In the genomic region with DNA sequence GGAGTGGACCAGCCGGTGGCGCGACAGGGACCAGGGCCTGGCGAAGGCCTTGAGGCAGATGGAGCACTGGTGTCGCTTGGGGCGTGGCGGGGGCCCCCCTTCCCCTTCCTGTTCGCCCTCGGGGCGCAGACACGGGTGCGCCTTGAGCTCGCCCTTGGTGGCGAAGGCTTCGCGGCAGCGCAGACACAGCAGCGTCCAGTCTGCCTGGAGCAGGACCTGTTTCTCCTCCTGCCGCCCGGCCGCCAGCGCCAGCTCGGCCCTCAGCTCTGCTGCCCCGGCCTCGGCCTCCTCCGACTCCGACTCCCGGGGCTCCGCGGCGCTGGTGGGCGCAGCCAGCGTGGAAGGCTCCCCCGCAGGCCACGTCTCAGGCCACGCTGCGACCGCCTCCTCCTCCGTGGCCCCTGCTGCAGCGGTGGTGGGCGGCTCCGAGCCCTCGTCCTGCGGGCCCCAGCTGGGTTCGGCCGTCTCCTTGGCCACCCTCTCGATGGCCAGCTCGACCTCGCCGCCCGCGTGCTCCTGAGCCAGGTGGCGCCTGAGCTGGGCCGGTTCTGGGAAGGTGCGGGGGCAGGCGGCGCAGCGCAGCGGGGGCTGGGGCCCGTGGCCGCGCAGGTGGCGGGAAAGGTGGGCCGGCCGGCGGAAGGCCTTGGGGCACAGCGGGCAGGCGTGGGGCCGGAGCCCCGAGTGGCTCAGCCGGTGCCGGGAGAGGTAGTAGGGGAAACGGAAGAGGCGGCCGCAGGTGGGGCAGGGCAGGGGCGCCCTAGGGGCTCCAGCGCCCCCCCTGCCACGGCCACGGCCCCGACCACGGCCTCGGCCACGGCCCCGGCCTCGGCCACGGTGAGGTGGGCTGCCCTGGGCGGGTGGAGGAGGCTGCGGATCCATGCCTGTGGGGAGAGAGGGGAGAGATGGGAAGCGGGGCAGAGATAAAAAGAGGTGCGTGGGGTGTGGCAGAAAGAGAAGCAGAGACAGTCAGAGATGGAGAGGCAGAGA, we compare ENCODE assay signal across 6 cellular contexts. TPM values are rescaled to one million over a fixed set of nuclear protein-coding genes. Genes with fewer than 3 reads are reported as not detected.
DNase-seq lines count a peak whose midpoint lies in the region; ATAC-seq and TF ChIP-seq lines count a peak whose summit lies in the region.

No MANE protein-coding gene starts in this region.

- peak overlapping the region; percentile 87 to 97 (median 93) for H3K4me3 Mint-ChIP-seq in immature natural killer cell

- peaks cover 12% of the 10 kb centered on the region for H3K36me3 ChIP-seq in BE2C
- H3K36me3 ChIP-seq in SU-DHL-6 (ENCODE audit: low read length): no peaks in the 10 kb centered on the region

- H3K9me3 ChIP-seq in BE2C: no peaks in the 10 kb centered on the region
- H3K9me3 ChIP-seq in SU-DHL-6 (ENCODE audit: insufficient read depth, low read length): no peaks in the 10 kb centered on the region

- no peaks in the 10 kb centered on the region for H4K20me1 ChIP-seq in SU-DHL-6 (ENCODE audit: low read depth, low read length)

- H3K9me3 Mint-ChIP-seq in immature natural killer cell: no peaks in the 10 kb centered on the region

- no peak overlapping the region for H2AFZ ChIP-seq in SU-DHL-6 (ENCODE audit: low read depth, low read length, severe bottlenecking)

- H3K36me3 Mint-ChIP-seq in immature natural killer cell: peaks cover 4 to 14% (median 14%) of the 10 kb centered on the region in 3 donors

- H3K9ac ChIP-seq in SU-DHL-6 (ENCODE audit: low read length): peak overlapping the region; percentile 81

- TF ChIP-seq CTCF in BE2C (IDR thresholded peaks at IDR 0.05; ENCODE audit: low read depth, low read length) (no peak), SU-DHL-6 (IDR thresholded peaks at IDR 0.05; ENCODE audit: insufficient read depth, low read length, poor library complexity, severe bottlenecking) (no peak)

- H3K27me3 ChIP-seq in BE2C: no peaks in the 10 kb centered on the region
- H3K27me3 ChIP-seq in SU-DHL-6 (ENCODE audit: low read length): no peaks in the 10 kb centered on the region

- no peak for ATAC-seq in GM18907 (IDR thresholded peaks at IDR 0.05; ENCODE audit: unreplicated experiment)

- peaks cover 21 to 24% of the 10 kb centered on the region in 2 donors for H3K4me1 Mint-ChIP-seq in immature natural killer cell

- peaks cover 2% of the 10 kb centered on the region; the same call in 1 of the 2 replicates for H3K4me1 ChIP-seq in BE2C

- intact Hi-C loops in head of caudate nucleus (cut with DNase I): no loop called here

- H3K27ac Mint-ChIP-seq in immature natural killer cell: peak overlapping the region; percentile 91 to 95 (median 94)

- H3K4me3 ChIP-seq in BE2C (ENCODE audit: low read depth, low read length) (peak overlapping the region; percentile 86), SU-DHL-6 (ENCODE audit: insufficient read depth, low read length, poor library complexity, severe bottlenecking) (no peak overlapping the region)

- DNase-seq in BE2C (no peak), immature natural killer cell (no peak), pons (ENCODE audit: low spot score) (no peak), head of caudate nucleus (no peak)

- H3K27me3 Mint-ChIP-seq in immature natural killer cell (ENCODE audit: low read depth in 3 of 3): peaks cover 6 to 9% (median 9%) of the 10 kb centered on the region in 3 donors

- H3K79me2 ChIP-seq in SU-DHL-6 (ENCODE audit: insufficient read depth, low read length): no peaks in the 10 kb centered on the region

- no peaks in the 10 kb centered on the region for H3K9me2 ChIP-seq in SU-DHL-6 (replicated peaks; ENCODE audit: insufficient read depth, low read length)

- 0 out of 2 replicates have a peak, but pooled peaks cover 3% of the 10 kb centered on the region for H3F3A ChIP-seq in SU-DHL-6 (ENCODE audit: insufficient read depth)

- H3K4me2 ChIP-seq in SU-DHL-6 (ENCODE audit: low read depth, low read length, poor library complexity, severe bottlenecking): peak overlapping the region; percentile 57

- H3K27ac ChIP-seq in SU-DHL-6 (ENCODE audit: low read depth, low read length): no peak overlapping the region

RNA-seq across cellular contexts. Expression of gene ZNF579, which starts 1.6 kb away (rescaled TPM):
- polyA plus RNA-seq in BE2C (2012; ENCODE audit: insufficient read depth, insufficient read length, low read depth): 49.8 TPM
- polyA plus RNA-seq in immature natural killer cell: under 1 TPM in 2 of 3 donors, not detected in 1; 0.19 to 0.64 TPM

RNA-seq across cellular contexts. Expression of gene FIZ1, which starts 20.3 kb away (rescaled TPM):
- 23.9 TPM for polyA plus RNA-seq in BE2C (2012; ENCODE audit: insufficient read depth, insufficient read length, low read depth)
- 1 to 10 TPM in 2 of 3 donors, under 1 TPM in 1; 0.63 to 1.7 (median 1.0) TPM for polyA plus RNA-seq in immature natural killer cell

RNA-seq across cellular contexts. Expression of gene ZNF524, which starts 21.0 kb away (rescaled TPM):
- 29.9 TPM for polyA plus RNA-seq in BE2C (2012; ENCODE audit: insufficient read depth, insufficient read length, low read depth)
- 10 to 100 TPM; 23.9 to 36.4 (median 31.7) TPM for polyA plus RNA-seq in immature natural killer cell

RNA-seq across cellular contexts. Expression of gene ZNF865, which starts 26.4 kb away (rescaled TPM):
- 8.2 TPM for polyA plus RNA-seq in BE2C (2012; ENCODE audit: insufficient read depth, insufficient read length, low read depth)
- under 1 TPM in 2 of 3 donors, not detected in 1; 0.08 to 0.18 TPM for polyA plus RNA-seq in immature natural killer cell

RNA-seq across cellular contexts. Expression of gene SBK3, which starts 33.7 kb away (rescaled TPM):
- polyA plus RNA-seq in BE2C (2012; ENCODE audit: insufficient read depth, insufficient read length, low read depth): 0.46 TPM
- not detected for polyA plus RNA-seq in immature natural killer cell
